ENCODE assay signal across 24 cellular contexts in genomic region chr4:78332974-78333373, GRCh38.
"Had no signal": no experiment of that assay in that cellular context is flagged by ENCODE, and none has a peak within 500 bp of the region (broad histone marks: within the 10 kb centered on the region; RNA-seq: fewer than 3 reads in every experiment).

No MANE protein-coding gene starts in this region.

- ATAC-seq: activated CD4-positive, CD25-positive, alpha-beta regulatory T cell treated with anti-CD3 and anti-CD28 coated beads, Interleukin-2, amount 50 U/mL, for 24 hours; left colon had no signal

- H3K4me3 ChIP-seq: ascending aorta, esophagus muscularis mucosa, hepatocyte, lung, thyroid gland had no signal

- H3K27me3 ChIP-seq: ascending aorta, esophagus muscularis mucosa, hepatocyte, thyroid gland had no signal

- H3K4me1 ChIP-seq: ascending aorta had no signal

- H3K36me3 ChIP-seq: ascending aorta, esophagus muscularis mucosa, thyroid gland had no signal

- H3K27ac Mint-ChIP-seq: activated naive CD4-positive, alpha-beta T cell treated with anti-CD3 and anti-CD28 coated beads, Interleukin-2, amount 10 ng/mL, durations not matched to agents 7 days and 5 days; dendritic cell treated with granulocyte-macrophage colony-stimulating factor and Interleukin-4, amounts not matched to agents 40 ng/mL and 50 ng/mL, for 4 days; progenitor cell of endocrine pancreas had no signal

- H3K4me1 Mint-ChIP-seq: activated naive CD4-positive, alpha-beta T cell treated with anti-CD3 and anti-CD28 coated beads, Interleukin-2, amount 10 ng/mL, durations not matched to agents 7 days and 5 days had no signal

- H3K9me3 Mint-ChIP-seq: activated naive CD4-positive, alpha-beta T cell treated with anti-CD3 and anti-CD28 coated beads, Interleukin-2, amount 10 ng/mL, durations not matched to agents 7 days and 5 days; dendritic cell treated with granulocyte-macrophage colony-stimulating factor and Interleukin-4, amounts not matched to agents 40 ng/mL and 50 ng/mL, for 4 days; neural crest cell had no signal

- H3K9me3 ChIP-seq: ascending aorta, esophagus muscularis mucosa, thyroid gland had no signal

- H3K27ac ChIP-seq: ascending aorta, esophagus muscularis mucosa, hepatocyte, thyroid gland had no signal

- DNase-seq: activated CD4-positive, alpha-beta T cell treated with anti-CD3 and anti-CD28 coated beads, Interleukin-2, amount 50 U/mL, for 1 hour; activated CD8-positive, alpha-beta memory T cell treated with anti-CD3 and anti-CD28 coated beads for 24 hours; activated CD8-positive, alpha-beta memory T cell treated with anti-CD3 and anti-CD28 coated beads, Interleukin-2, amount 50 U/mL, for 48 hours; activated effector memory CD4-positive, alpha-beta T cell treated with Interleukin-2 at 50 U/mL for 16 hours; activated naive CD4-positive, alpha-beta T cell treated with anti-CD3 and anti-CD28 coated beads, Interleukin-2, amount 10 ng/mL, durations not matched to agents 7 days and 5 days; activated T-cell treated with anti-CD3 and anti-CD28 coated beads, Interleukin-2, amount 50 U/mL, for 48 hours; effector memory CD4-positive, alpha-beta T cell; left colon; midbrain; stimulated activated CD4-positive, alpha-beta T cell treated with anti-CD3 and anti-CD28 coated beads, Interleukin-12 subunit alpha, Interleukin-12 subunit beta, amount 100 ng/mL, for 4 hours; stimulated activated CD4-positive, alpha-beta T cell treated with anti-CD3 and anti-CD28 coated beads, Interleukin-1b, Interleukin-23, amount 100 ng/mL, for 48 hours; stimulated activated CD8-positive, alpha-beta memory T cell treated with anti-CD3 and anti-CD28 coated beads, Interleukin-4, amount 100 ng/mL, for 48 hours; stimulated activated naive CD4-positive, alpha-beta T cell; T-helper 1 cell; T-helper 9 cell; thyroid gland had no signal

- H3K27me3 Mint-ChIP-seq: dendritic cell treated with granulocyte-macrophage colony-stimulating factor and Interleukin-4, amounts not matched to agents 40 ng/mL and 50 ng/mL, for 4 days; progenitor cell of endocrine pancreas had no signal

- H3K36me3 Mint-ChIP-seq: activated naive CD4-positive, alpha-beta T cell treated with anti-CD3 and anti-CD28 coated beads, Interleukin-2, amount 10 ng/mL, durations not matched to agents 7 days and 5 days had no signal

- H3K4me3 Mint-ChIP-seq: activated naive CD4-positive, alpha-beta T cell treated with anti-CD3 and anti-CD28 coated beads, Interleukin-2, amount 10 ng/mL, durations not matched to agents 7 days and 5 days; dendritic cell treated with granulocyte-macrophage colony-stimulating factor and Interleukin-4, amounts not matched to agents 40 ng/mL and 50 ng/mL, for 4 days; neural crest cell had no signal
